In genomic region chr1:66335125-66335524, GRCh38 we compare ENCODE assay signal across 10 cellular contexts.
DNase-seq lines count a peak whose midpoint lies in the region; ATAC-seq and TF ChIP-seq lines count a peak whose summit lies in the region.
"Had no signal": no experiment of that assay in that cellular context is flagged by ENCODE, and none has a peak within 500 bp of the region (broad histone marks: within the 10 kb centered on the region; RNA-seq: fewer than 3 reads in every experiment).

No MANE protein-coding gene starts in this region.

- CTCF ChIA-PET in activated naive CD4-positive, alpha-beta T cell treated with anti-CD3 and anti-CD28 coated beads for 36 hours (lab: Charles Lee): interaction anchor here (0.7 to 7.2 kb wide), 9 partner anchors 10 to 108 kb away, joined by 3 to 50 read pairs (median 4); no protein-coding TSS in a partner anchor

- no peak for ATAC-seq in lower lobe of right lung
- ATAC-seq in GM21528 (IDR thresholded peaks at IDR 0.05; ENCODE audit: low FRiP score, unreplicated experiment): no peak

- H3K36me3 Mint-ChIP-seq in activated naive CD4-positive, alpha-beta T cell treated with anti-CD3 and anti-CD28 coated beads for 36 hours (ENCODE audit: low read depth): peaks cover 46% of the 10 kb centered on the region
- H3K36me3 Mint-ChIP-seq in activated T-helper 1 cell treated with anti-CD3 and anti-CD28 coated beads, Interleukin-12 subunit alpha, Interleukin-12 subunit beta, Interleukin-2, Interleukin-4 antibody, amounts not matched to agents 30 ng/mL and 10 ng/mL and 1 ng/mL, durations not matched to agents 14 hours and 24 hours and 36 hours (ENCODE audit: low read depth): peaks cover 28% of the 10 kb centered on the region

- H3K27me3 Mint-ChIP-seq in activated naive CD4-positive, alpha-beta T cell treated with anti-CD3 and anti-CD28 coated beads for 36 hours (ENCODE audit: low read depth): no peaks in the 10 kb centered on the region
- H3K27me3 Mint-ChIP-seq in activated T-helper 1 cell treated with anti-CD3 and anti-CD28 coated beads, Interleukin-12 subunit alpha, Interleukin-12 subunit beta, Interleukin-2, Interleukin-4 antibody, amounts not matched to agents 30 ng/mL and 10 ng/mL and 1 ng/mL, durations not matched to agents 14 hours and 24 hours and 36 hours (ENCODE audit: insufficient read depth): no peaks in the 10 kb centered on the region

- TF ChIP-seq POLR2A in thyroid gland (IDR thresholded peaks at IDR 0.05): no peak

- intact Hi-C loops in activated naive CD4-positive, alpha-beta T cell treated with anti-CD3 and anti-CD28 coated beads for 36 hours (cut with micrococcal nuclease): loop anchor here (5.0 to 10.0 kb wide), 4 partner anchors 1097 to 1373 kb away; partner anchors contain the start of genes GADD45A and SERBP1
- intact Hi-C loops in activated T-helper 1 cell treated with anti-CD3 and anti-CD28 coated beads, Interleukin-12 subunit alpha, Interleukin-12 subunit beta, Interleukin-2, Interleukin-4 antibody, amounts not matched to agents 30 ng/mL and 10 ng/mL and 1 ng/mL, durations not matched to agents 14 hours and 24 hours and 36 hours (cut with micrococcal nuclease): loop anchor here (5.0 to 10.0 kb wide), 5 partner anchors 940 to 1370 kb away; partner anchors contain the start of gene JAK1
- intact Hi-C loops in lower lobe of right lung (cut with DNase I) (no loop called here), thyroid gland (cut with DNase I) (no loop called here)

- H3K9me3 ChIP-seq in lower lobe of right lung: no peaks in the 10 kb centered on the region
- H3K9me3 ChIP-seq in thyroid gland: no peaks in the 10 kb centered on the region

- H3K27ac ChIP-seq in lower lobe of right lung: peak overlapping the region; percentile 84
- peak overlapping the region in 2 of 3 donors; percentile 62 to 94 for H3K27ac ChIP-seq in thyroid gland
- H3K27ac ChIP-seq: C4-2B had no signal

- H3K4me3 Mint-ChIP-seq in activated naive CD4-positive, alpha-beta T cell treated with anti-CD3 and anti-CD28 coated beads for 36 hours: peak overlapping the region; percentile 98
- H3K4me3 Mint-ChIP-seq in activated T-helper 1 cell treated with anti-CD3 and anti-CD28 coated beads, Interleukin-12 subunit alpha, Interleukin-12 subunit beta, Interleukin-2, Interleukin-4 antibody, amounts not matched to agents 30 ng/mL and 10 ng/mL and 1 ng/mL, durations not matched to agents 14 hours and 24 hours and 36 hours: peak overlapping the region; percentile 98

- TF ChIP-seq CTCF in lower lobe of right lung (IDR thresholded peaks at IDR 0.05) (no peak), thyroid gland (IDR thresholded peaks at IDR 0.05) (no peak), foreskin fibroblast (IDR thresholded peaks at IDR 0.05; ENCODE audit: low read depth, low read length) (no peak)

- peaks cover 66% of the 10 kb centered on the region for H3K4me1 ChIP-seq in lower lobe of right lung
- peaks cover 37 to 53% of the 10 kb centered on the region in 2 donors for H3K4me1 ChIP-seq in thyroid gland

- H3K36me3 ChIP-seq in lower lobe of right lung: no peaks in the 10 kb centered on the region
- no peaks in the 10 kb centered on the region for H3K36me3 ChIP-seq in thyroid gland

- DNase-seq in activated naive CD4-positive, alpha-beta T cell treated with anti-CD3 and anti-CD28 coated beads for 36 hours: no peak
- no peak for DNase-seq in activated naive CD4-positive, alpha-beta T cell (lab: John Stamatoyannopoulos, UW)
- no peak for DNase-seq in activated T-helper 1 cell treated with anti-CD3 and anti-CD28 coated beads, Interleukin-12 subunit alpha, Interleukin-12 subunit beta, Interleukin-2, Interleukin-4 antibody, amounts not matched to agents 30 ng/mL and 10 ng/mL and 1 ng/mL, durations not matched to agents 14 hours and 24 hours and 36 hours (ENCODE audit: low spot score)
- DNase-seq in lower lobe of right lung: no peak
- DNase-seq in thyroid gland: no peak
- DNase-seq in foreskin fibroblast: no peak
- no peak for DNase-seq in NCI-H2029 (lab: John Stamatoyannopoulos, UW)
- DNase-seq: stimulated activated CD4-positive, alpha-beta T cell treated with anti-CD3 and anti-CD28 coated beads, Interleukin-4, amount 100 ng/mL, for 24 hours had no signal

- peaks cover 49% of the 10 kb centered on the region for H3K4me1 Mint-ChIP-seq in activated naive CD4-positive, alpha-beta T cell treated with anti-CD3 and anti-CD28 coated beads for 36 hours (ENCODE audit: low read depth)
- H3K4me1 Mint-ChIP-seq in activated T-helper 1 cell treated with anti-CD3 and anti-CD28 coated beads, Interleukin-12 subunit alpha, Interleukin-12 subunit beta, Interleukin-2, Interleukin-4 antibody, amounts not matched to agents 30 ng/mL and 10 ng/mL and 1 ng/mL, durations not matched to agents 14 hours and 24 hours and 36 hours (ENCODE audit: low read depth): peaks cover 61% of the 10 kb centered on the region

- no peaks in the 10 kb centered on the region for H3K9me3 Mint-ChIP-seq in activated naive CD4-positive, alpha-beta T cell treated with anti-CD3 and anti-CD28 coated beads for 36 hours
- no peaks in the 10 kb centered on the region for H3K9me3 Mint-ChIP-seq in activated T-helper 1 cell treated with anti-CD3 and anti-CD28 coated beads, Interleukin-12 subunit alpha, Interleukin-12 subunit beta, Interleukin-2, Interleukin-4 antibody, amounts not matched to agents 30 ng/mL and 10 ng/mL and 1 ng/mL, durations not matched to agents 14 hours and 24 hours and 36 hours

- peak overlapping the region; percentile 95 for H3K27ac Mint-ChIP-seq in activated naive CD4-positive, alpha-beta T cell treated with anti-CD3 and anti-CD28 coated beads for 36 hours
- peak overlapping the region; percentile 98 for H3K27ac Mint-ChIP-seq in activated T-helper 1 cell treated with anti-CD3 and anti-CD28 coated beads, Interleukin-12 subunit alpha, Interleukin-12 subunit beta, Interleukin-2, Interleukin-4 antibody, amounts not matched to agents 30 ng/mL and 10 ng/mL and 1 ng/mL, durations not matched to agents 14 hours and 24 hours and 36 hours

- H3K4me3 ChIP-seq in lower lobe of right lung (peak overlapping the region; percentile 65), thyroid gland (replicated peaks in 1 of 3) (no peak overlapping the region), foreskin fibroblast (ENCODE audit: low read depth in 1 of 2, low read length in 2 of 2) (peak overlapping the region in 1 of 2 donors; percentile 61)

- 26 to 30% methylated on average over 2 of the region's 2 CpGs for WGBS in thyroid gland, 2 donors

- H3K27me3 ChIP-seq in lower lobe of right lung (ENCODE audit: low read depth): no peaks in the 10 kb centered on the region
- no peaks in the 10 kb centered on the region for H3K27me3 ChIP-seq in thyroid gland

Comparison
In these comparisons a context has a peak if more than half of its experiments do, and no peak if none do; other contexts are left out.
1. intact Hi-C loops: an anchor here in activated naive CD4-positive, alpha-beta T cell treated with anti-CD3 and anti-CD28 coated beads for 36 hours (5.0 to 10.0 kb wide) and activated T-helper 1 cell treated with anti-CD3 and anti-CD28 coated beads, Interleukin-12 subunit alpha, Interleukin-12 subunit beta, Interleukin-2, Interleukin-4 antibody, amounts not matched to agents 30 ng/mL and 10 ng/mL and 1 ng/mL, durations not matched to agents 14 hours and 24 hours and 36 hours (5.0 to 10.0 kb wide); none called in lower lobe of right lung and thyroid gland.